8 cellular contexts compared by ENCODE assay signal in genomic region chr22:28883657-28883916, GRCh38. TPM values are rescaled to one million over a fixed set of nuclear protein-coding genes. Genes with fewer than 3 reads are reported as not detected.
DNase-seq lines count a peak whose midpoint lies in the region; ATAC-seq and TF ChIP-seq lines count a peak whose summit lies in the region.

No MANE protein-coding gene starts in this region.

- H3K4me3 ChIP-seq in BLaER1 = peak overlapping the region; percentile 84
- peak overlapping the region in 2 of 3 experiments; percentile 56 to 57 for H3K4me3 ChIP-seq in mammary epithelial cell (replicated peaks in 1 of 3; ENCODE audit: insufficient read depth in 1 of 3, low read depth in 2 of 3, low read length in 3 of 3)
- peak overlapping the region; percentile 77 for H3K4me3 ChIP-seq in neural cell (ENCODE audit: low read length)

- intact Hi-C loops in mammary epithelial cell (cut with micrococcal nuclease) = loop anchor here (1.0 to 10.0 kb wide), 5 partner anchors 69 to 271 kb away; partner anchors contain the start of gene XBP1

- no peak for TF ChIP-seq EP300 in neural cell (conservative IDR thresholded peaks at IDR 0.05; ENCODE audit: poor library complexity, severe bottlenecking)

- ATAC-seq in HG02759 (IDR thresholded peaks at IDR 0.05; ENCODE audit: unreplicated experiment) (peak; percentile 26), GM18520 (IDR thresholded peaks at IDR 0.05; ENCODE audit: unreplicated experiment) (no peak)

- H3K27ac ChIP-seq in BLaER1 (peak overlapping the region; percentile 76), mammary epithelial cell (ENCODE audit: insufficient read depth, low read depth, low read length) (no peak overlapping the region), neural cell (ENCODE audit: low read length) (no peak overlapping the region)

- H3K9me3 Mint-ChIP-seq in activated T-cell treated with anti-CD3 and anti-CD28 coated beads, Interleukin-2, amount 50 U/mL, for 24 hours = no peaks in the 10 kb centered on the region

- no peak for TF ChIP-seq RAD21 in neural cell (conservative IDR thresholded peaks at IDR 0.05)

- H3K27me3 Mint-ChIP-seq in activated T-cell treated with anti-CD3 and anti-CD28 coated beads, Interleukin-2, amount 50 U/mL, for 24 hours = peaks cover 54% of the 10 kb centered on the region

- H3K27ac Mint-ChIP-seq in activated T-cell treated with anti-CD3 and anti-CD28 coated beads, Interleukin-2, amount 50 U/mL, for 24 hours = no peak overlapping the region

- peak overlapping the region; percentile 78 for H3K9ac ChIP-seq in BLaER1
- peak overlapping the region; percentile 50 for H3K9ac ChIP-seq in mammary epithelial cell (ENCODE audit: insufficient read depth, low read length)
- H3K9ac ChIP-seq in neural cell (ENCODE audit: low read length) = peak overlapping the region; percentile 47

- TF ChIP-seq CTCF in mammary epithelial cell (conservative IDR thresholded peaks at IDR 0.05 in 1 of 2, IDR thresholded peaks at IDR 0.05 in 1 of 2; ENCODE audit: extremely low read depth in 1 of 2, insufficient read depth in 1 of 2, low read depth in 1 of 2, low read length in 2 of 2) (no peak), neural cell (IDR thresholded peaks at IDR 0.05; ENCODE audit: poor library complexity, severe bottlenecking) (no peak)

- peaks cover 44% of the 10 kb centered on the region for H4K20me1 ChIP-seq in BLaER1
- H4K20me1 ChIP-seq in mammary epithelial cell (ENCODE audit: insufficient read depth, low read length) = no peaks in the 10 kb centered on the region
- peaks cover 3% of the 10 kb centered on the region for H4K20me1 ChIP-seq in neural cell (ENCODE audit: insufficient read depth)

- H3K36me3 Mint-ChIP-seq in activated T-cell treated with anti-CD3 and anti-CD28 coated beads, Interleukin-2, amount 50 U/mL, for 24 hours (ENCODE audit: low read depth) = no peaks in the 10 kb centered on the region

- no peak overlapping the region for H3K4me3 Mint-ChIP-seq in activated T-cell treated with anti-CD3 and anti-CD28 coated beads, Interleukin-2, amount 50 U/mL, for 24 hours

- H2AFZ ChIP-seq in mammary epithelial cell (ENCODE audit: low read depth, low read length) (peak overlapping the region; percentile 47), neural cell (ENCODE audit: low read depth, low read length) (no peak overlapping the region)

- WGBS in mammary epithelial cell (ENCODE audit: low coverage, missing lambda C conversion rate) = no CpG with 5 or more reads among the region's 48 CpGs

- H3F3A ChIP-seq in neural cell (ENCODE audit: insufficient read depth, low read length, poor library complexity, severe bottlenecking) = no peaks in the 10 kb centered on the region

- H3K4me1 ChIP-seq in BLaER1 (peaks cover 45% of the 10 kb centered on the region), mammary epithelial cell (ENCODE audit: insufficient read depth, low read length) (peaks cover 23% of the 10 kb centered on the region)

- H3K4me1 Mint-ChIP-seq in activated T-cell treated with anti-CD3 and anti-CD28 coated beads, Interleukin-2, amount 50 U/mL, for 24 hours (ENCODE audit: low read depth) = peaks cover 19% of the 10 kb centered on the region

- H3K9me3 ChIP-seq in BLaER1 (no peaks in the 10 kb centered on the region), mammary epithelial cell (replicated peaks; ENCODE audit: insufficient read depth, low read length) (no peaks in the 10 kb centered on the region), neural cell (ENCODE audit: low read length) (no peaks in the 10 kb centered on the region)

- BruUV-seq in mammary epithelial cell (replicated peaks; lab: Mats Ljungman, UMichigan) = no TSS peak

- H3K79me2 ChIP-seq in mammary epithelial cell (ENCODE audit: insufficient read depth, low read length) (peaks cover 46% of the 10 kb centered on the region), neural cell (replicated peaks; ENCODE audit: insufficient read depth, low read length) (peaks cover 15% of the 10 kb centered on the region)

- no peaks in the 10 kb centered on the region for H3K36me3 ChIP-seq in BLaER1
- no peaks in the 10 kb centered on the region for H3K36me3 ChIP-seq in mammary epithelial cell (ENCODE audit: insufficient read depth, low read length)
- no peaks in the 10 kb centered on the region for H3K36me3 ChIP-seq in neural cell (ENCODE audit: insufficient read depth, low read length)

- CTCF ChIA-PET in mammary epithelial cell (lab: Charles Lee; ENCODE audit: low non-redundant PET) = interaction anchor here (0.6 kb wide), 2 partner anchors 20 to 1504 kb away, joined by 3 read pairs; partner anchors contain the start of gene RNF215

- H3K27me3 ChIP-seq in BLaER1 (0 out of 2 replicates have a peak, but pooled peaks cover 4% of the 10 kb centered on the region), mammary epithelial cell (ENCODE audit: insufficient read depth, low read length) (no peaks in the 10 kb centered on the region), neural cell (ENCODE audit: insufficient read depth, low read depth, low read length) (no peaks in the 10 kb centered on the region)

- H3K9me2 ChIP-seq in neural cell (ENCODE audit: insufficient read depth, low read length) = no peaks in the 10 kb centered on the region

- in situ Hi-C loops in mammary epithelial cell (cut with MboI; ENCODE audit: low sequenced_read_pairs in 2 of 2) = no loop called here

- dilution Hi-C loops in mammary epithelial cell (cut with HindIII; ENCODE audit: low sequenced_read_pairs) = no loop called here

- no peak for DNase-seq in mammary epithelial cell
- DNase-seq in AG20443 (ENCODE audit: low spot score) = no peak
- no peak for DNase-seq in activated T-cell treated with anti-CD3 and anti-CD28 coated beads, Interleukin-2, amount 50 U/mL, for 24 hours
- no peak for DNase-seq in nucleus accumbens (lab: John Stamatoyannopoulos, UW)

- H3K4me2 ChIP-seq in BLaER1 (peak overlapping the region; percentile 98), mammary epithelial cell (ENCODE audit: insufficient read depth, low read depth, low read length) (peak overlapping the region; percentile 52), neural cell (ENCODE audit: low read length) (no peak overlapping the region)

TF ChIP-seq in neural cell, 6 proteins besides CTCF, POLR2A, EP300 and RAD21:
- TF ChIP-seq EZH2 (IDR thresholded peaks at IDR 0.05; ENCODE audit: borderline replicate concordance, insufficient read depth, low read length, poor library complexity, severe bottlenecking) (no peak), POLR2AphosphoS5 (IDR thresholded peaks at IDR 0.05) (no peak), TAF1 (IDR thresholded peaks at IDR 0.05; ENCODE audit: low read depth) (no peak), SMC3 (conservative IDR thresholded peaks at IDR 0.05; ENCODE audit: poor library complexity) (no peak), MXI1 (conservative IDR thresholded peaks at IDR 0.05; ENCODE audit: poor library complexity, severe bottlenecking) (no peak)

RNA-seq across cellular contexts. Expression of gene ZNRF3, which starts 0.2 kb away (rescaled TPM):
- 10 to 100 TPM in 1 of 2 donors, 1 to 10 TPM in 1; 9.5 to 14.5 TPM for total RNA-seq in mammary epithelial cell
- 5.2 TPM for polyA plus RNA-seq in mammary epithelial cell
- 9.8 TPM for polyA minus RNA-seq in mammary epithelial cell
- polyA plus RNA-seq in neural cell = 2.6 and 2.9 TPM in 2 replicates
- polyA minus RNA-seq in neural cell = 7.3 TPM in 2 replicates
